13 cellular contexts compared by ENCODE assay signal in genomic region chr13:34926513-34926912, GRCh38. TPM values are rescaled to one million over a fixed set of nuclear protein-coding genes. Genes with fewer than 3 reads are reported as not detected.
A peak's percentile ranks its signal among the peaks of the same experiment; 100 is the strongest.
DNase-seq lines count a peak whose midpoint lies in the region; ATAC-seq and TF ChIP-seq lines count a peak whose summit lies in the region.
"Had no signal": no experiment of that assay in that cellular context is flagged by ENCODE, and none has a peak within 500 bp of the region (broad histone marks: within the 10 kb centered on the region; RNA-seq: fewer than 3 reads in every experiment).

No MANE protein-coding gene starts in this region.

- no peak for ATAC-seq in HG03045 (IDR thresholded peaks at IDR 0.05; ENCODE audit: unreplicated experiment)
- ATAC-seq in GM18870 (IDR thresholded peaks at IDR 0.05; ENCODE audit: unreplicated experiment): no peak
- ATAC-seq: activated T-helper 17 cell treated with anti-CD3 and anti-CD28 coated beads, Interleukin-2, amount 50 U/mL, for 72 hours had no signal

- H3K36me3 ChIP-seq in A673 (ENCODE audit: insufficient read depth, low read length, poor library complexity, severe bottlenecking) (no peaks in the 10 kb centered on the region), Karpas-422 (ENCODE audit: insufficient read depth, low read length) (no peaks in the 10 kb centered on the region)
- H3K36me3 ChIP-seq: colonic mucosa had no signal

- no peak overlapping the region for H3K9ac ChIP-seq in Karpas-422 (ENCODE audit: low read length)

- H2AFZ ChIP-seq in Karpas-422 (ENCODE audit: low read length): no peak overlapping the region
- H2AFZ ChIP-seq: PC-9 had no signal

- no peaks in the 10 kb centered on the region for H3K9me2 ChIP-seq in Karpas-422 (replicated peaks; ENCODE audit: insufficient read depth, low read length)

- intact Hi-C loops in A673 (cut with micrococcal nuclease; ENCODE audit: unreplicated experiment): no loop called here

- no peak overlapping the region for H3K4me2 ChIP-seq in Karpas-422 (ENCODE audit: low read depth, low read length, poor library complexity, severe bottlenecking)
- H3K4me2 ChIP-seq: PC-9 had no signal

- CTCF ChIA-PET in A673 (lab: Charles Lee): no interaction called here

- POLR2A ChIA-PET in A673 (lab: Charles Lee; ENCODE audit: low non-redundant PET): no interaction called here

- H3K27me3 ChIP-seq in A673 (replicated peaks; ENCODE audit: insufficient read depth, low read depth, low read length, poor library complexity) (no peaks in the 10 kb centered on the region), Karpas-422 (ENCODE audit: low read length) (no peaks in the 10 kb centered on the region)
- H3K27me3 ChIP-seq: colonic mucosa had no signal

- H3K27ac ChIP-seq in A673 (ENCODE audit: low read depth, low read length, poor library complexity, severe bottlenecking): no peak overlapping the region
- H3K27ac ChIP-seq in Karpas-422 (ENCODE audit: low read length): no peak overlapping the region
- H3K27ac ChIP-seq: colonic mucosa, PC-9 had no signal

- H3K9me3 ChIP-seq in A673 (ENCODE audit: low read depth, low read length, poor library complexity, severe bottlenecking) (no peaks in the 10 kb centered on the region), Karpas-422 (ENCODE audit: low read length) (no peaks in the 10 kb centered on the region)
- H3K9me3 ChIP-seq: colonic mucosa had no signal

- DNase-seq in A673 (ENCODE audit: low spot score): peak; percentile 49
- DNase-seq in Karpas-422: peak; percentile 52
- peak; percentile 20 for DNase-seq in amniotic stem cell (lab: John Stamatoyannopoulos, UW)
- DNase-seq in glomerular endothelial cell (ENCODE audit: extremely low read depth, low read depth, low spot score): peak; percentile 31
- no peak for DNase-seq in DMS153 (lab: John Stamatoyannopoulos, UW)
- DNase-seq in islet precursor cell: no peak
- DNase-seq: colonic mucosa, naive B cell, NCI-H2081, PC-9 had no signal

- no peaks in the 10 kb centered on the region for H3K79me2 ChIP-seq in Karpas-422 (ENCODE audit: low read length)

- H3K4me3 ChIP-seq in A673 (ENCODE audit: low read depth, low read length, poor library complexity, severe bottlenecking): no peak overlapping the region
- H3K4me3 ChIP-seq in Karpas-422 (ENCODE audit: low read length): no peak overlapping the region
- H3K4me3 ChIP-seq: colonic mucosa, PC-9 had no signal

- no peaks in the 10 kb centered on the region for H4K20me1 ChIP-seq in Karpas-422 (ENCODE audit: insufficient read depth, low read depth, low read length)

- no TSS peak for BruUV-seq in A673 (replicated peaks; lab: Mats Ljungman, UMichigan)

- no peaks in the 10 kb centered on the region for H3K4me1 ChIP-seq in A673 (ENCODE audit: insufficient read depth, low read length, poor library complexity, severe bottlenecking)
- no peaks in the 10 kb centered on the region for H3K4me1 ChIP-seq in Karpas-422 (ENCODE audit: low read length)
- H3K4me1 ChIP-seq: colonic mucosa had no signal

- no peak for TF ChIP-seq CTCF in A673 (conservative IDR thresholded peaks at IDR 0.05; ENCODE audit: low read depth, low read length)

RNA-seq across cellular contexts. Expression of gene NBEA, which starts 15.6 kb away (rescaled TPM):
- 4.2 and 6.2 TPM in 2 replicates for total RNA-seq in A673 (2021)
- 2.1 and 4.0 TPM in 2 replicates for total RNA-seq in Karpas-422 (2014; rRNA removed; shearing (Covaris generic); ENCODE audit: low replicate concordance)
- 3.3 and 4.1 TPM in 2 replicates for total RNA-seq in glomerular endothelial cell

Comparison
In these comparisons a context has a peak if more than half of its experiments do, and no peak if none do; other contexts are left out.
1. DNase-seq: peak in A673 (single experiment), Karpas-422 (single experiment), amniotic stem cell (single experiment) and glomerular endothelial cell (single experiment); none in DMS153 (single experiment) and islet precursor cell (single experiment).